14 cellular contexts compared by ENCODE assay signal in genomic region chr14:30193056-30193455, GRCh38.
"Had no signal": no experiment of that assay in that cellular context is flagged by ENCODE, and none has a peak within 500 bp of the region (broad histone marks: within the 10 kb centered on the region; RNA-seq: fewer than 3 reads in every experiment).

No MANE protein-coding gene starts in this region.

- ATAC-seq: activated CD8-positive, alpha-beta memory T cell treated with anti-CD3 and anti-CD28 coated beads, Interleukin-2, amount 10 ng/mL, durations not matched to agents 7 days and 5 days; activated T-helper 17 cell treated with anti-CD3 and anti-CD28 coated beads, Interleukin-2, amount 50 U/mL, for 72 hours; naive thymus-derived CD8-positive, alpha-beta T cell had no signal

- H3K27ac ChIP-seq: neutrophil had no signal

- H3K9me3 ChIP-seq: neutrophil had no signal

- H3K9me3 Mint-ChIP-seq: activated naive CD8-positive, alpha-beta T cell treated with anti-CD3 and anti-CD28 coated beads, Interleukin-2, amount 10 ng/mL, durations not matched to agents 7 days and 5 days had no signal

- H3K4me3 Mint-ChIP-seq: activated CD4-positive, alpha-beta memory T cell treated with anti-CD3 and anti-CD28 coated beads, Interleukin-2, amount 10 ng/mL, durations not matched to agents 7 days and 5 days; activated CD8-positive, alpha-beta memory T cell treated with anti-CD3 and anti-CD28 coated beads, Interleukin-2, amount 10 ng/mL, durations not matched to agents 7 days and 5 days; activated naive CD8-positive, alpha-beta T cell treated with anti-CD3 and anti-CD28 coated beads, Interleukin-2, amount 10 ng/mL, durations not matched to agents 7 days and 5 days; activated T-helper 17 cell treated with anti-CD3 and anti-CD28 coated beads, Interleukin-2, amount 50 U/mL, for 72 hours; naive thymus-derived CD8-positive, alpha-beta T cell had no signal

- H3K36me3 Mint-ChIP-seq: activated CD8-positive, alpha-beta memory T cell treated with anti-CD3 and anti-CD28 coated beads, Interleukin-2, amount 10 ng/mL, durations not matched to agents 7 days and 5 days; activated naive CD8-positive, alpha-beta T cell treated with anti-CD3 and anti-CD28 coated beads, Interleukin-2, amount 10 ng/mL, durations not matched to agents 7 days and 5 days; naive thymus-derived CD8-positive, alpha-beta T cell had no signal

- H3K27me3 ChIP-seq: neutrophil had no signal

- DNase-seq: activated CD4-positive, alpha-beta memory T cell treated with anti-CD3 and anti-CD28 coated beads, Interleukin-2, amount 10 ng/mL, durations not matched to agents 7 days and 5 days; activated CD4-positive, alpha-beta T cell treated with anti-CD3 and anti-CD28 coated beads for 48 hours; activated CD4-positive, CD25-positive, alpha-beta regulatory T cell; activated CD8-positive, alpha-beta memory T cell treated with anti-CD3 and anti-CD28 coated beads, Interleukin-2, amount 10 ng/mL, durations not matched to agents 7 days and 5 days; activated naive CD4-positive, alpha-beta T cell treated with Interleukin-2 at 50 U/mL for 16 hours; activated naive CD8-positive, alpha-beta T cell treated with anti-CD3 and anti-CD28 coated beads, Interleukin-2, amount 10 ng/mL, durations not matched to agents 7 days and 5 days; cortex of kidney; erythroblast; mesendoderm; naive thymus-derived CD8-positive, alpha-beta T cell; stimulated activated naive CD4-positive, alpha-beta T cell; T-helper 9 cell had no signal

- H3K27me3 Mint-ChIP-seq: activated CD4-positive, alpha-beta memory T cell treated with anti-CD3 and anti-CD28 coated beads, Interleukin-2, amount 10 ng/mL, durations not matched to agents 7 days and 5 days; activated CD8-positive, alpha-beta memory T cell treated with anti-CD3 and anti-CD28 coated beads, Interleukin-2, amount 10 ng/mL, durations not matched to agents 7 days and 5 days; activated naive CD8-positive, alpha-beta T cell treated with anti-CD3 and anti-CD28 coated beads, Interleukin-2, amount 10 ng/mL, durations not matched to agents 7 days and 5 days; activated T-helper 17 cell treated with anti-CD3 and anti-CD28 coated beads, Interleukin-2, amount 50 U/mL, for 72 hours had no signal

- H3K36me3 ChIP-seq: neutrophil had no signal

- H3K4me1 Mint-ChIP-seq: activated CD4-positive, alpha-beta memory T cell treated with anti-CD3 and anti-CD28 coated beads, Interleukin-2, amount 10 ng/mL, durations not matched to agents 7 days and 5 days; activated CD8-positive, alpha-beta memory T cell treated with anti-CD3 and anti-CD28 coated beads, Interleukin-2, amount 10 ng/mL, durations not matched to agents 7 days and 5 days; activated naive CD8-positive, alpha-beta T cell treated with anti-CD3 and anti-CD28 coated beads, Interleukin-2, amount 10 ng/mL, durations not matched to agents 7 days and 5 days; activated T-helper 17 cell treated with anti-CD3 and anti-CD28 coated beads, Interleukin-2, amount 50 U/mL, for 72 hours; naive thymus-derived CD8-positive, alpha-beta T cell had no signal

- H3K27ac Mint-ChIP-seq: activated CD4-positive, alpha-beta memory T cell treated with anti-CD3 and anti-CD28 coated beads, Interleukin-2, amount 10 ng/mL, durations not matched to agents 7 days and 5 days; activated CD8-positive, alpha-beta memory T cell treated with anti-CD3 and anti-CD28 coated beads, Interleukin-2, amount 10 ng/mL, durations not matched to agents 7 days and 5 days; activated naive CD8-positive, alpha-beta T cell treated with anti-CD3 and anti-CD28 coated beads, Interleukin-2, amount 10 ng/mL, durations not matched to agents 7 days and 5 days; activated T-helper 17 cell treated with anti-CD3 and anti-CD28 coated beads, Interleukin-2, amount 50 U/mL, for 72 hours; naive thymus-derived CD8-positive, alpha-beta T cell had no signal
